In genomic region chr20:23166563-23166962, GRCh38 we compare ENCODE assay signal across 15 cellular contexts.
DNase-seq lines count a peak whose midpoint lies in the region; ATAC-seq lines count a peak whose summit lies in the region.
"Had no signal": no experiment of that assay in that cellular context is flagged by ENCODE, and none has a peak within 500 bp of the region (broad histone marks: within the 10 kb centered on the region; RNA-seq: fewer than 3 reads in every experiment).

No MANE protein-coding gene starts in this region.

- intact Hi-C loops in dendritic cell treated with granulocyte-macrophage colony-stimulating factor and Interleukin-4, amounts not matched to agents 40 ng/mL and 50 ng/mL, for 4 days (cut with micrococcal nuclease), result no loop called here
- intact Hi-C loops in left cardiac atrium (cut with DNase I), result no loop called here

- peak; percentile 38 for DNase-seq in activated CD8-positive, alpha-beta memory T cell treated with anti-CD3 and anti-CD28 coated beads, Interleukin-2, amount 50 U/mL, for 48 hours
- DNase-seq in activated CD8-positive, alpha-beta memory T cell treated with anti-CD3 and anti-CD28 coated beads, Interleukin-2, amount 10 ng/mL, durations not matched to agents 7 days and 5 days, result no peak
- DNase-seq in islet precursor cell (peak; percentile 32), left cardiac atrium (no peak)
- DNase-seq in stimulated activated CD8-positive, alpha-beta memory T cell treated with anti-CD3 and anti-CD28 coated beads, Interleukin-4, amount 100 ng/mL, for 48 hours, result peak; percentile 18
- DNase-seq in activated T-cell treated with anti-CD3 and anti-CD28 coated beads, Interleukin-2, amount 50 U/mL, for 24 hours, result no peak
- DNase-seq: Caco-2; CD8-positive, alpha-beta memory T cell; DMS53; GF-D8; GOT3; HCEC 1CT; HFFc6 had no signal

- H3K4me3 Mint-ChIP-seq in activated CD8-positive, alpha-beta memory T cell treated with anti-CD3 and anti-CD28 coated beads, Interleukin-2, amount 10 ng/mL, durations not matched to agents 7 days and 5 days, result no peak overlapping the region
- no peak overlapping the region for H3K4me3 Mint-ChIP-seq in dendritic cell treated with granulocyte-macrophage colony-stimulating factor and Interleukin-4, amounts not matched to agents 40 ng/mL and 50 ng/mL, for 4 days
- no peak overlapping the region for H3K4me3 Mint-ChIP-seq in activated T-cell treated with anti-CD3 and anti-CD28 coated beads, Interleukin-2, amount 50 U/mL, for 24 hours
- H3K4me3 Mint-ChIP-seq: CD8-positive, alpha-beta memory T cell; HFFc6 had no signal

- H3K27me3 Mint-ChIP-seq in activated CD8-positive, alpha-beta memory T cell treated with anti-CD3 and anti-CD28 coated beads, Interleukin-2, amount 10 ng/mL, durations not matched to agents 7 days and 5 days, result no peaks in the 10 kb centered on the region
- peaks cover 2% of the 10 kb centered on the region for H3K27me3 Mint-ChIP-seq in dendritic cell treated with granulocyte-macrophage colony-stimulating factor and Interleukin-4, amounts not matched to agents 40 ng/mL and 50 ng/mL, for 4 days
- no peaks in the 10 kb centered on the region for H3K27me3 Mint-ChIP-seq in activated T-cell treated with anti-CD3 and anti-CD28 coated beads, Interleukin-2, amount 50 U/mL, for 24 hours

- H3K4me1 Mint-ChIP-seq in activated CD8-positive, alpha-beta memory T cell treated with anti-CD3 and anti-CD28 coated beads, Interleukin-2, amount 10 ng/mL, durations not matched to agents 7 days and 5 days, result no peaks in the 10 kb centered on the region
- peaks cover 29% of the 10 kb centered on the region for H3K4me1 Mint-ChIP-seq in dendritic cell treated with granulocyte-macrophage colony-stimulating factor and Interleukin-4, amounts not matched to agents 40 ng/mL and 50 ng/mL, for 4 days (ENCODE audit: low read depth)
- no peaks in the 10 kb centered on the region for H3K4me1 Mint-ChIP-seq in activated T-cell treated with anti-CD3 and anti-CD28 coated beads, Interleukin-2, amount 50 U/mL, for 24 hours (ENCODE audit: low read depth)
- H3K4me1 Mint-ChIP-seq: CD8-positive, alpha-beta memory T cell had no signal

- H3K9me3 Mint-ChIP-seq in activated CD8-positive, alpha-beta memory T cell treated with anti-CD3 and anti-CD28 coated beads, Interleukin-2, amount 10 ng/mL, durations not matched to agents 7 days and 5 days (ENCODE audit: low read depth), result no peaks in the 10 kb centered on the region
- H3K9me3 Mint-ChIP-seq in dendritic cell treated with granulocyte-macrophage colony-stimulating factor and Interleukin-4, amounts not matched to agents 40 ng/mL and 50 ng/mL, for 4 days, result no peaks in the 10 kb centered on the region
- H3K9me3 Mint-ChIP-seq in activated T-cell treated with anti-CD3 and anti-CD28 coated beads, Interleukin-2, amount 50 U/mL, for 24 hours, result no peaks in the 10 kb centered on the region
- H3K9me3 Mint-ChIP-seq: HFFc6 had no signal

- CTCF ChIA-PET in activated CD8-positive, alpha-beta memory T cell treated with anti-CD3 and anti-CD28 coated beads, Interleukin-2, amount 10 ng/mL, durations not matched to agents 7 days and 5 days (lab: Charles Lee), result no interaction called here

- no peaks in the 10 kb centered on the region for H3K36me3 Mint-ChIP-seq in activated CD8-positive, alpha-beta memory T cell treated with anti-CD3 and anti-CD28 coated beads, Interleukin-2, amount 10 ng/mL, durations not matched to agents 7 days and 5 days
- H3K36me3 Mint-ChIP-seq in dendritic cell treated with granulocyte-macrophage colony-stimulating factor and Interleukin-4, amounts not matched to agents 40 ng/mL and 50 ng/mL, for 4 days (ENCODE audit: low read depth), result no peaks in the 10 kb centered on the region
- H3K36me3 Mint-ChIP-seq in activated T-cell treated with anti-CD3 and anti-CD28 coated beads, Interleukin-2, amount 50 U/mL, for 24 hours (ENCODE audit: low read depth), result no peaks in the 10 kb centered on the region
- H3K36me3 Mint-ChIP-seq: CD8-positive, alpha-beta memory T cell had no signal

- H3K27ac Mint-ChIP-seq in activated CD8-positive, alpha-beta memory T cell treated with anti-CD3 and anti-CD28 coated beads, Interleukin-2, amount 10 ng/mL, durations not matched to agents 7 days and 5 days, result no peak overlapping the region
- peak overlapping the region; percentile 51 for H3K27ac Mint-ChIP-seq in dendritic cell treated with granulocyte-macrophage colony-stimulating factor and Interleukin-4, amounts not matched to agents 40 ng/mL and 50 ng/mL, for 4 days
- H3K27ac Mint-ChIP-seq in activated T-cell treated with anti-CD3 and anti-CD28 coated beads, Interleukin-2, amount 50 U/mL, for 24 hours, result no peak overlapping the region
- H3K27ac Mint-ChIP-seq: CD8-positive, alpha-beta memory T cell; HFFc6 had no signal

- no peak for ATAC-seq in activated CD8-positive, alpha-beta memory T cell treated with anti-CD3 and anti-CD28 coated beads, Interleukin-2, amount 10 ng/mL, durations not matched to agents 7 days and 5 days
- ATAC-seq in HG03135 (IDR thresholded peaks at IDR 0.05; ENCODE audit: unreplicated experiment), result no peak
- no peak for ATAC-seq in left cardiac atrium

Comparison
In these comparisons a context has a peak if more than half of its experiments do, and no peak if none do; other contexts are left out.
1. DNase-seq: peak in activated CD8-positive, alpha-beta memory T cell treated with anti-CD3 and anti-CD28 coated beads, Interleukin-2, amount 50 U/mL, for 48 hours (single experiment), islet precursor cell (single experiment) and stimulated activated CD8-positive, alpha-beta memory T cell treated with anti-CD3 and anti-CD28 coated beads, Interleukin-4, amount 100 ng/mL, for 48 hours (single experiment); none in activated CD8-positive, alpha-beta memory T cell treated with anti-CD3 and anti-CD28 coated beads, Interleukin-2, amount 10 ng/mL, durations not matched to agents 7 days and 5 days (single experiment), left cardiac atrium (single experiment) and activated T-cell treated with anti-CD3 and anti-CD28 coated beads, Interleukin-2, amount 50 U/mL, for 24 hours (single experiment).